Comparison of ENCODE assay signal across 12 cellular contexts in genomic region chr17:66542967-66543525, GRCh38.
DNase-seq lines count a peak whose midpoint lies in the region; ATAC-seq and TF ChIP-seq lines count a peak whose summit lies in the region.
"Had no signal": no experiment of that assay in that cellular context is flagged by ENCODE, and none has a peak within 500 bp of the region (broad histone marks: within the 10 kb centered on the region; RNA-seq: fewer than 3 reads in every experiment).

No MANE protein-coding gene starts in this region.

- H3K36me3 Mint-ChIP-seq in activated naive CD8-positive, alpha-beta T cell treated with anti-CD3 and anti-CD28 coated beads for 36 hours: peaks cover 46% of the 10 kb centered on the region
- peaks cover 19% of the 10 kb centered on the region for H3K36me3 Mint-ChIP-seq in activated T-helper 1 cell treated with anti-CD3 and anti-CD28 coated beads, Interleukin-12 subunit alpha, Interleukin-12 subunit beta, Interleukin-2, Interleukin-4 antibody, amounts not matched to agents 30 ng/mL and 10 ng/mL and 1 ng/mL, durations not matched to agents 14 hours and 24 hours and 36 hours (ENCODE audit: low read depth)

- CTCF ChIA-PET in AG04450 (lab: Charles Lee): no interaction called here

- no peak overlapping the region for H3K27ac ChIP-seq in AG04450 (ENCODE audit: low read depth, low read length)

- H3K27ac Mint-ChIP-seq in activated naive CD8-positive, alpha-beta T cell treated with anti-CD3 and anti-CD28 coated beads for 36 hours: peak overlapping the region; percentile 79
- H3K27ac Mint-ChIP-seq in activated T-helper 1 cell treated with anti-CD3 and anti-CD28 coated beads, Interleukin-12 subunit alpha, Interleukin-12 subunit beta, Interleukin-2, Interleukin-4 antibody, amounts not matched to agents 30 ng/mL and 10 ng/mL and 1 ng/mL, durations not matched to agents 14 hours and 24 hours and 36 hours: no peak overlapping the region

- DNase-seq in AG04450 (ENCODE audit: low read depth, low spot score): peak; percentile 65
- DNase-seq in activated naive CD8-positive, alpha-beta T cell treated with anti-CD3 and anti-CD28 coated beads for 36 hours: no peak
- peak; percentile 72 for DNase-seq in kidney glomerular epithelial cell (lab: John Stamatoyannopoulos, UW)
- DNase-seq in HPDE6-E6E7 (ENCODE audit: extremely low spot score): no peak
- DNase-seq in activated T-helper 1 cell treated with anti-CD3 and anti-CD28 coated beads, Interleukin-12 subunit alpha, Interleukin-12 subunit beta, Interleukin-2, Interleukin-4 antibody, amounts not matched to agents 30 ng/mL and 10 ng/mL and 1 ng/mL, durations not matched to agents 14 hours and 24 hours and 36 hours (ENCODE audit: low spot score): no peak
- no peak for DNase-seq in Right ventricle myocardium inferior (ENCODE audit: missing footprints)
- DNase-seq in iPS-NIHi11 (ENCODE audit: low spot score): no peak
- DNase-seq: activated CD4-positive, CD25-positive, alpha-beta regulatory T cell; activated naive CD8-positive, alpha-beta T cell treated with anti-CD3 and anti-CD28 coated beads, Interleukin-2, amount 10 ng/mL, durations not matched to agents 7 days and 5 days; COR-L47; NCI-H1048 had no signal

- peaks cover 50% of the 10 kb centered on the region for H3K4me1 Mint-ChIP-seq in activated naive CD8-positive, alpha-beta T cell treated with anti-CD3 and anti-CD28 coated beads for 36 hours
- peaks cover 67% of the 10 kb centered on the region for H3K4me1 Mint-ChIP-seq in activated T-helper 1 cell treated with anti-CD3 and anti-CD28 coated beads, Interleukin-12 subunit alpha, Interleukin-12 subunit beta, Interleukin-2, Interleukin-4 antibody, amounts not matched to agents 30 ng/mL and 10 ng/mL and 1 ng/mL, durations not matched to agents 14 hours and 24 hours and 36 hours (ENCODE audit: low read depth)

- peaks cover 8% of the 10 kb centered on the region for H3K9me3 Mint-ChIP-seq in activated naive CD8-positive, alpha-beta T cell treated with anti-CD3 and anti-CD28 coated beads for 36 hours
- H3K9me3 Mint-ChIP-seq in activated T-helper 1 cell treated with anti-CD3 and anti-CD28 coated beads, Interleukin-12 subunit alpha, Interleukin-12 subunit beta, Interleukin-2, Interleukin-4 antibody, amounts not matched to agents 30 ng/mL and 10 ng/mL and 1 ng/mL, durations not matched to agents 14 hours and 24 hours and 36 hours: peaks cover 8% of the 10 kb centered on the region
- H3K9me3 Mint-ChIP-seq: activated naive CD8-positive, alpha-beta T cell treated with anti-CD3 and anti-CD28 coated beads, Interleukin-2, amount 10 ng/mL, durations not matched to agents 7 days and 5 days had no signal

- no peaks in the 10 kb centered on the region for H3K27me3 Mint-ChIP-seq in activated naive CD8-positive, alpha-beta T cell treated with anti-CD3 and anti-CD28 coated beads for 36 hours
- no peaks in the 10 kb centered on the region for H3K27me3 Mint-ChIP-seq in activated T-helper 1 cell treated with anti-CD3 and anti-CD28 coated beads, Interleukin-12 subunit alpha, Interleukin-12 subunit beta, Interleukin-2, Interleukin-4 antibody, amounts not matched to agents 30 ng/mL and 10 ng/mL and 1 ng/mL, durations not matched to agents 14 hours and 24 hours and 36 hours (ENCODE audit: insufficient read depth)
- H3K27me3 Mint-ChIP-seq: activated naive CD8-positive, alpha-beta T cell treated with anti-CD3 and anti-CD28 coated beads, Interleukin-2, amount 10 ng/mL, durations not matched to agents 7 days and 5 days had no signal

- POLR2A ChIA-PET in AG04450 (lab: Yijun Ruan, JAX): interaction anchor here (0.6 to 1.2 kb wide), 3 partner anchors 76 to 221 kb away, joined by 4 to 5 read pairs (median 4); no protein-coding TSS in a partner anchor

- H3K4me3 ChIP-seq in AG04450 (ENCODE audit: low read depth, low read length): no peak overlapping the region

- no peak for TF ChIP-seq CTCF in AG04450 (IDR thresholded peaks at IDR 0.05; ENCODE audit: low read depth, low read length)

- no peak for TF ChIP-seq RAD21 in Ishikawa (IDR thresholded peaks at IDR 0.05; ENCODE audit: low read depth)

- intact Hi-C loops in activated T-helper 1 cell treated with anti-CD3 and anti-CD28 coated beads, Interleukin-12 subunit alpha, Interleukin-12 subunit beta, Interleukin-2, Interleukin-4 antibody, amounts not matched to agents 30 ng/mL and 10 ng/mL and 1 ng/mL, durations not matched to agents 14 hours and 24 hours and 36 hours (cut with micrococcal nuclease): loop anchor here (1.0 to 10.0 kb wide), 3 partner anchors 18 to 48 kb away; no protein-coding TSS in a partner anchor
- intact Hi-C loops in Right ventricle myocardium inferior (cut with DNase I): no loop called here

- no peaks in the 10 kb centered on the region for H3K9me3 ChIP-seq in AG04450 (ENCODE audit: control insufficient read depth, insufficient read depth, low read length)

- no peaks in the 10 kb centered on the region for H3K27me3 ChIP-seq in AG04450 (ENCODE audit: control insufficient read depth, insufficient read depth, low read length)

- no peak for ATAC-seq in Right ventricle myocardium inferior

- no peak overlapping the region for H3K4me3 Mint-ChIP-seq in activated naive CD8-positive, alpha-beta T cell treated with anti-CD3 and anti-CD28 coated beads for 36 hours
- H3K4me3 Mint-ChIP-seq in activated T-helper 1 cell treated with anti-CD3 and anti-CD28 coated beads, Interleukin-12 subunit alpha, Interleukin-12 subunit beta, Interleukin-2, Interleukin-4 antibody, amounts not matched to agents 30 ng/mL and 10 ng/mL and 1 ng/mL, durations not matched to agents 14 hours and 24 hours and 36 hours: no peak overlapping the region

- TF ChIP-seq EP300 in Ishikawa (IDR thresholded peaks at IDR 0.05; ENCODE audit: borderline replicate concordance): no peak

TF ChIP-seq in Ishikawa, 13 proteins besides CTCF, POLR2A, EP300 and RAD21:
- TF ChIP-seq TAF1 (IDR thresholded peaks at IDR 0.05; ENCODE audit: low read depth): no peak
- peak; percentile 74 for TF ChIP-seq TEAD4 (IDR thresholded peaks at IDR 0.05)

Comparison
In these comparisons a context has a peak if more than half of its experiments do, and no peak if none do; other contexts are left out.
1. DNase-seq: peak in AG04450 (single experiment) and kidney glomerular epithelial cell (single experiment); none in activated naive CD8-positive, alpha-beta T cell treated with anti-CD3 and anti-CD28 coated beads for 36 hours (single experiment), HPDE6-E6E7 (single experiment), activated T-helper 1 cell treated with anti-CD3 and anti-CD28 coated beads, Interleukin-12 subunit alpha, Interleukin-12 subunit beta, Interleukin-2, Interleukin-4 antibody, amounts not matched to agents 30 ng/mL and 10 ng/mL and 1 ng/mL, durations not matched to agents 14 hours and 24 hours and 36 hours (single experiment), Right ventricle myocardium inferior (single experiment) and iPS-NIHi11 (single experiment).